ENCODE assay signal across 1 cellular context in the genomic region with DNA sequence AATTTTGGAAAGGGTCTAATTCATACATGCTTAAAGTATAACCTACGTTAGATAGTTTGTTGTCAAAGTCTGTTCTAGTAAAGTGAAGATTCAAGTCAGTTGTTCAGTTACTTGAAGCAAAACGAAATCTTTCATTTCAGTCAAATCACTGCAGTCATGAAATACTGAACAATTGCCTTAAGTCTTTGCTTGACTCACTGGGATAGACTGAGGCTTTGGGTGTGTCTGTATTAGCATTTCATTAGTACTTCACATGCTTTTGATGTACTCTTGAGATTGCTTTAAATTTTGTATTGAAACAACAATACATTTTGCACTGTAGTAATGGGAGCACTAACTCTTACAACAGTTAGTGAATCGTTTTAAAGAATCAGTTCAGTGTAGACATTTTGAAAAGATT.
TF ChIP-seq lines count a peak whose summit lies in the region.

No MANE protein-coding gene starts in this region.

TF ChIP-seq in endothelial cell of umbilical vein, 7 proteins besides CTCF, POLR2A, EP300 and RAD21:
- TF ChIP-seq, protein P1, sequence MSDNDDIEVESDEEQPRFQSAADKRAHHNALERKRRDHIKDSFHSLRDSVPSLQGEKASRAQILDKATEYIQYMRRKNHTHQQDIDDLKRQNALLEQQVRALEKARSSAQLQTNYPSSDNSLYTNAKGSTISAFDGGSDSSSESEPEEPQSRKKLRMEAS (IDR thresholded peaks at IDR 0.05; ENCODE audit: insufficient read depth, insufficient read length) = no peak
- TF ChIP-seq FOS (IDR thresholded peaks at IDR 0.05; ENCODE audit: borderline replicate concordance, insufficient read depth, low read length) = no peak
- no peak for TF ChIP-seq JUN (IDR thresholded peaks at IDR 0.05; ENCODE audit: borderline replicate concordance, insufficient read depth, insufficient read length, low read depth)
- TF ChIP-seq GATA2 (IDR thresholded peaks at IDR 0.05; ENCODE audit: insufficient read depth, insufficient read length, low read depth, low read length) = no peak
- no peak for TF ChIP-seq MYC (IDR thresholded peaks at IDR 0.05; ENCODE audit: low read depth, low read length)
- TF ChIP-seq POLR2AphosphoS5 (IDR thresholded peaks at IDR 0.05; ENCODE audit: insufficient read depth, low read depth, low read length) = no peak
- no peak for TF ChIP-seq EZH2 (IDR thresholded peaks at IDR 0.05; ENCODE audit: borderline replicate concordance, low read depth, low read length, severe bottlenecking)
TF ChIP-seq in endothelial cell of umbilical vein: peak in this region for 0.
